Comparison of ENCODE assay signal across 12 cellular contexts in the genomic region with DNA sequence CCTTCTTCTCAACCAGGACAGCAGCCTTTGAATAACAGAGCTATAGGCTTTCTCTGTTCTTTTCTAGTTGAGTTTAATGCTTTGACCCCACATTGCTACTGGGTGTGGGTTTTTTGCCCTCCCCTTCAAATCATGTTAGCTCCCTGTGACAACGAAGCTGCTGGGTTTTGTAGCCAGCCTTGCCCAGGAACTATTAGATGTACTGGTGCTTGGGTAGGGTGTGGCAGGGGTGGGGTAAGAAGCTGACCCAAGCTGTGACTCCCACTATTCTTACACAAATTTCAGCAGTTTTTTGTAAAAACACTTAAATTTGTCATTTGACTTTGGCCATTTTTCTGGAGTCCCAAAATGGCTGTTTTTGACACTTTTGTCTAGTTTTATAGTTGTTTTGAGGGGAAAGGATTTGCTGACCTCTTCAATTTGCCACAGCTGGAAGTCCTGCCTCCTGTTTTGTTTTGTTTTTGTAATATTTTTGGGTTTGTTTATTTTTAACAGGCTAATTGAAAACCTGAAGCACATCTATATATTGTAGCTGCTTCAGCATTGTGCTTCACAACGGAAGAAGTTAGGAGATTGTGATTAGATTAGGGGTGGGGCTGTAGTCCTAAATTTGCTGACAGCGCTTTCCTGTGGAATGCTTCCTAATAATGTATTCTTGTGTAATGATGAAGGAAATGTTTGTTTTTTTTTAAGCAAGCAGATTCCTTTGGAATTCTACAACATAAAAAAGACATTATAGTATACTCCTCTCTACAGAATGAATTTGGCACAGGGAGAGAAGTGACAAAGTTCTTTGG.
DNase-seq lines count a peak whose midpoint lies in the region; ATAC-seq, FAIRE-seq and TF ChIP-seq lines count a peak whose summit lies in the region.
"Had no signal": no experiment of that assay in that cellular context is flagged by ENCODE, and none has a peak within 500 bp of the region (broad histone marks: within the 10 kb centered on the region; RNA-seq: fewer than 3 reads in every experiment).

No MANE protein-coding gene starts in this region.

- H3K4me1 ChIP-seq in K562 (replicated peaks in 1 of 2; ENCODE audit: control insufficient read depth in 2 of 2, insufficient read depth in 2 of 2, low read length in 2 of 2): peaks cover 15 to 29% of the 10 kb centered on the region in 2 experiments
- H3K4me1 ChIP-seq in skeletal muscle satellite cell (ENCODE audit: control insufficient read depth, insufficient read depth, low read length): peaks cover 16% of the 10 kb centered on the region

- H3K79me2 ChIP-seq in K562 (ENCODE audit: control insufficient read depth, insufficient read depth, low read length): peaks cover 34% of the 10 kb centered on the region

- no peak for FAIRE-seq in K562 (lab: Jason Lieb, UNC)

- TF ChIP-seq CTCF in HFF-Myc (IDR thresholded peaks at IDR 0.05; ENCODE audit: low read depth, low read length, missing control alignments): no peak
- TF ChIP-seq CTCF in K562 (IDR thresholded peaks at IDR 0.05 in 2 of 3, conservative IDR thresholded peaks at IDR 0.05 in 1 of 3; ENCODE audit: insufficient read depth in 2 of 3, low read depth in 1 of 3, low read length in 3 of 3): no peak

- DNase-seq in HFF-Myc (ENCODE audit: extremely low read depth, low read depth) (peak; percentile 16), K562 (ENCODE audit: extremely low read depth in 1 of 4, low spot score in 3 of 4) (no peak), left ventricle myocardium superior (no peak), GM19240 (ENCODE audit: insufficient read length, low spot score) (no peak)
- DNase-seq: GOT3, naive B cell, NCI-H1930 had no signal

- 0 out of 2 replicates have a peak overlapping the region, but pooled peaks have one; percentile 27 for H3K4me2 ChIP-seq in K562 (ENCODE audit: insufficient read depth, low read length)
- peak overlapping the region; percentile 38 for H3K4me2 ChIP-seq in skeletal muscle satellite cell (ENCODE audit: low read length)

- no peaks in the 10 kb centered on the region for H3K9me1 ChIP-seq in K562 (ENCODE audit: control insufficient read depth, insufficient read depth, low read length)

- H3K36me3 ChIP-seq in K562 (ENCODE audit: control insufficient read depth, insufficient read depth, low read length) (peaks cover 2% of the 10 kb centered on the region; the same call in 1 of the 3 replicates), skeletal muscle satellite cell (ENCODE audit: insufficient read depth, low read length) (no peaks in the 10 kb centered on the region)

- POLR2A ChIA-PET in K562 (lab: Yijun Ruan, JAX): interaction anchor here (0.6 to 1.4 kb wide), 5 partner anchors 11 to 126 kb away, joined by 3 to 4 read pairs (median 3); no protein-coding TSS in a partner anchor

- no peak overlapping the region; a peak in 1 of 4 replicates for H3K9ac ChIP-seq in K562 (ENCODE audit: insufficient read depth in 1 of 2, low read depth in 2 of 2, low read length in 2 of 2)
- no peak overlapping the region for H3K9ac ChIP-seq in skeletal muscle satellite cell (ENCODE audit: low read depth, low read length)

- H3K4me3 ChIP-seq in HFF-Myc (replicated peaks; ENCODE audit: low read depth, low read length) (no peak overlapping the region), K562 (no peak overlapping the region), skeletal muscle satellite cell (ENCODE audit: low read length) (no peak overlapping the region)
- H3K4me3 ChIP-seq: coronary artery had no signal

- no peaks in the 10 kb centered on the region for H3K9me3 ChIP-seq in K562 (replicated peaks; ENCODE audit: control insufficient read depth, insufficient read depth, low read depth, low read length)
- peaks cover 3% of the 10 kb centered on the region for H3K9me3 ChIP-seq in skeletal muscle satellite cell (replicated peaks; ENCODE audit: low read length)

- no peak for TF ChIP-seq RAD21 in K562 (CRISPR knock-in tag; conservative IDR thresholded peaks at IDR 0.05 in 1 of 2, IDR thresholded peaks at IDR 0.05 in 1 of 2)

- in situ Hi-C loops in K562 (cut with MboI): no loop called here

- peak overlapping the region; percentile 47; the same call in 1 of the 3 replicates for H3K27ac ChIP-seq in K562 (ENCODE audit: extremely low read depth, low read depth, low read length)

- H2AFZ ChIP-seq in K562 (ENCODE audit: low read depth, low read length): no peak overlapping the region

- BruUV-seq in K562 (replicated peaks; lab: Mats Ljungman, UMichigan): no TSS peak

- H3K27me3 ChIP-seq in K562 (ENCODE audit: control insufficient read depth in 2 of 2, insufficient read depth in 2 of 2, low read length in 2 of 2) (no peaks in the 10 kb centered on the region), skeletal muscle satellite cell (ENCODE audit: control insufficient read depth, insufficient read depth, low read length) (no peaks in the 10 kb centered on the region)

- 15% methylated on average over 3 of the region's 3 CpGs for WGBS in K562 (ENCODE audit: insufficient coverage, low coverage, missing lambda C conversion rate)

- intact Hi-C loops in K562 (cut with micrococcal nuclease): no loop called here
- intact Hi-C loops in left ventricle myocardium superior (cut with micrococcal nuclease): no loop called here

- CTCF ChIA-PET in K562 (lab: Yijun Ruan, JAX; ENCODE audit: low intra/inter-chr PET ratio): no interaction called here

- no peak for TF ChIP-seq POLR2A in K562 (conservative IDR thresholded peaks at IDR 0.05)

- H4K20me1 ChIP-seq in K562 (replicated peaks; ENCODE audit: control insufficient read depth, insufficient read depth, low read length): no peaks in the 10 kb centered on the region

- TF ChIP-seq EP300 in K562 (IDR thresholded peaks at IDR 0.05; ENCODE audit: low read length): no peak

- ATAC-seq in K562 (peak; percentile 56), left ventricle myocardium superior (peak; percentile 78), HG03039 (IDR thresholded peaks at IDR 0.05; ENCODE audit: unreplicated experiment) (no peak), GM19328 (IDR thresholded peaks at IDR 0.05; ENCODE audit: unreplicated experiment) (no peak), GM19324 (IDR thresholded peaks at IDR 0.05; ENCODE audit: low FRiP score, unreplicated experiment) (no peak)

TF ChIP-seq in K562, 482 proteins besides CTCF, POLR2A, EP300 and RAD21:
- peak; percentile 92 for TF ChIP-seq MAFG (tag; conservative IDR thresholded peaks at IDR 0.05)
- peak; percentile 94 for TF ChIP-seq C11orf30 (IDR thresholded peaks at IDR 0.05; ENCODE audit: low read depth)
- no peak for TF ChIP-seq MXI1 (IDR thresholded peaks at IDR 0.05; ENCODE audit: low read depth, low read length)
- no peak for TF ChIP-seq ZNF311 (CRISPR knock-in tag; IDR thresholded peaks at IDR 0.05)
- TF ChIP-seq FOXJ3 (CRISPR knock-in tag; IDR thresholded peaks at IDR 0.05): no peak
- TF ChIP-seq MAFF (IDR thresholded peaks at IDR 0.05; ENCODE audit: low read length): peak; percentile 89
- peak; percentile 96 for TF ChIP-seq ZNF316 (IDR thresholded peaks at IDR 0.05)
- TF ChIP-seq, protein P1, sequence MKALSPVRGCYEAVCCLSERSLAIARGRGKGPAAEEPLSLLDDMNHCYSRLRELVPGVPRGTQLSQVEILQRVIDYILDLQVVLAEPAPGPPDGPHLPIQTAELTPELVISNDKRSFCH (CRISPR knock-in tag; IDR thresholded peaks at IDR 0.05): no peak
- TF ChIP-seq, protein P1 (tag; IDR thresholded peaks at IDR 0.05): no peak
- TF ChIP-seq MAFK (IDR thresholded peaks at IDR 0.05; ENCODE audit: low read length): peak; percentile 91

Comparison
In these comparisons a context has a peak if more than half of its experiments do, and no peak if none do; other contexts are left out.
1. ATAC-seq: peak in K562 (single experiment) and left ventricle myocardium superior (single experiment); none in HG03039 (single experiment), GM19328 (single experiment) and GM19324 (single experiment).